29 cellular contexts compared by ENCODE assay signal in genomic region chr12:7096006-7096903, GRCh38. TPM values are rescaled to one million over a fixed set of nuclear protein-coding genes. Genes with fewer than 3 reads are reported as not detected.
A peak's percentile ranks its signal among the peaks of the same experiment; 100 is the strongest.
DNase-seq lines count a peak whose midpoint lies in the region; FAIRE-seq and TF ChIP-seq lines count a peak whose summit lies in the region.
"Had no signal": no experiment of that assay in that cellular context is flagged by ENCODE, and none has a peak within 500 bp of the region (broad histone marks: within the 10 kb centered on the region; RNA-seq: fewer than 3 reads in every experiment).

No MANE protein-coding gene starts in this region.

- no peak overlapping the region for H2BK20ac ChIP-seq in H1 (ENCODE audit: low read length)

- 92% methylated on average over 26 of the region's 26 CpGs; no CpG with 5 or more reads in 1 of the 2 experiments for WGBS in H1 (ENCODE audit: extremely low coverage in 1 of 2, insufficient coverage in 1 of 2, insufficient read length in 1 of 2, insufficient replicate concordance in 2 of 2, low coverage in 1 of 2, low lambda C conversion rate in 2 of 2, missing lambda C conversion rate in 1 of 2), 2 experiments
- 80 to 86% methylated on average over 25 to 26 of the region's 26 CpGs for WGBS in lower leg skin, 2 donors

- no peak for TF ChIP-seq RAD21 in H1 (IDR thresholded peaks at IDR 0.05 in 1 of 2, conservative IDR thresholded peaks at IDR 0.05 in 1 of 2; ENCODE audit: low read depth in 2 of 2, low read length in 2 of 2)

- no peak overlapping the region for H2BK120ac ChIP-seq in H1 (replicated peaks; ENCODE audit: low read depth, low read length)

- TF ChIP-seq CTCF in H1 (IDR thresholded peaks at IDR 0.05; ENCODE audit: control extremely low read depth in 1 of 3, insufficient read depth in 1 of 3, low read depth in 1 of 3, low read length in 3 of 3), result no peak
- no peak for TF ChIP-seq CTCF in progenitor cell of endocrine pancreas (IDR thresholded peaks at IDR 0.05; ENCODE audit: unreplicated experiment)
- no peak for TF ChIP-seq CTCF in lower leg skin (IDR thresholded peaks at IDR 0.05)

- no peaks in the 10 kb centered on the region for H3K9me3 Mint-ChIP-seq in progenitor cell of endocrine pancreas (ENCODE audit: low read depth)
- H3K9me3 Mint-ChIP-seq: activated CD4-positive, alpha-beta T cell treated with anti-CD3 and anti-CD28 coated beads, Interleukin-2, amount 10 ng/mL, durations not matched to agents 7 days and 5 days; CD8-positive, alpha-beta T cell; endodermal cell; IgD-negative memory B cell; mesothelial cell of epicardium; naive B cell; stimulated activated naive B cell treated with anti-CD40 and anti-IgM and Interleukin-4, amounts not matched to agents 10 μg/mL and 1 μg/mL and 100 μg/mL, for 72 hours; T-cell had no signal

- no peak overlapping the region; the same call in 1 of the 2 replicates for H4K8ac ChIP-seq in H1 (ENCODE audit: extremely low read depth, insufficient read depth, low read length)

- intact Hi-C loops in lower leg skin (cut with DNase I; ENCODE audit: low total_unique reads), result loop anchor here (10.0 kb wide), 1 partner anchor 141 kb away; the partner anchor contains the start of gene PTPN6

- POLR2A ChIA-PET in H1 (lab: Charles Lee; ENCODE audit: partially characterized antibody), result interaction anchor here (0.6 to 5.6 kb wide), 16 partner anchors 9 to 152 kb away, joined by 3 to 42 read pairs (median 4); partner anchors contain the start of genes C12orf57, C1RL, C1S and RNU7-1

- H3K4me1 ChIP-seq in H1 (replicated peaks in 1 of 4; ENCODE audit: control insufficient read depth in 3 of 4, insufficient read depth in 4 of 4, low read length in 3 of 4), result peaks cover 0 to 9% (median 4%) of the 10 kb centered on the region in 4 experiments; a peak in 6 of 7 replicates
- H3K4me1 ChIP-seq: BE2C had no signal

- no peak for TF ChIP-seq EP300 in H1 (IDR thresholded peaks at IDR 0.05; ENCODE audit: borderline replicate concordance in 1 of 2, low read depth in 2 of 2, low read length in 2 of 2)

- FAIRE-seq in H1 (lab: Jason Lieb, UNC), result no peak
- FAIRE-seq: G401.6 had no signal

- H3K23ac ChIP-seq in H1 (ENCODE audit: insufficient read length), result no peak overlapping the region

- DNase-seq in activated effector memory CD4-positive, alpha-beta T cell treated with anti-CD3 and anti-CD28 coated beads, Interleukin-2, amount 50 U/mL, for 16 hours, result peak; percentile 6
- DNase-seq in activated effector memory CD4-positive, alpha-beta T cell treated with Interleukin-2 at 50 U/mL for 16 hours, result no peak
- DNase-seq in H1 (ENCODE audit: low read depth in 1 of 2, low spot score in 2 of 2) (no peak), progenitor cell of endocrine pancreas (ENCODE audit: low spot score, unreplicated experiment) (no peak), lower leg skin (ENCODE audit: low spot score in 2 of 2) (no peak), NCI-H510A (lab: John Stamatoyannopoulos, UW) (no peak), Kasumi-1 (lab: John Stamatoyannopoulos, UW) (no peak)
- DNase-seq: ACHN; activated CD4-positive, alpha-beta T cell treated with anti-CD3 and anti-CD28 coated beads, Interleukin-2, amount 10 ng/mL, durations not matched to agents 7 days and 5 days; activated naive CD4-positive, alpha-beta T cell; activated T-cell treated with anti-CD3 and anti-CD28 coated beads, Interleukin-2, amount 50 U/mL, for 48 hours; BE2C; CD8-positive, alpha-beta T cell; central memory CD4-positive, alpha-beta T cell; endodermal cell; glutamatergic neuron; left ventricle myocardium superior; naive B cell; NCI-H1694; occipital lobe; OCI-M1; stimulated activated naive B cell treated with anti-CD40 and anti-IgM and Interleukin-4, amounts not matched to agents 10 μg/mL and 1 μg/mL and 100 μg/mL, for 72 hours; T-cell had no signal

- H4K91ac ChIP-seq in H1 (replicated peaks; ENCODE audit: insufficient read length, low read length), result no peak overlapping the region

- no peaks in the 10 kb centered on the region for H3K27me3 ChIP-seq in H1 (replicated peaks in 1 of 4; ENCODE audit: control insufficient read depth in 3 of 4, extremely low read depth in 1 of 4, insufficient read depth in 3 of 4, low read length in 3 of 4)
- H3K27me3 ChIP-seq: adrenal gland had no signal

- peaks cover 9% of the 10 kb centered on the region for H3K36me3 Mint-ChIP-seq in progenitor cell of endocrine pancreas (ENCODE audit: insufficient read depth)
- H3K36me3 Mint-ChIP-seq: naive B cell had no signal

- no peaks in the 10 kb centered on the region for H3K79me1 ChIP-seq in H1 (ENCODE audit: low read depth, low read length)

- TF ChIP-seq POLR2A in H1 (IDR thresholded peaks at IDR 0.05; ENCODE audit: control extremely low read depth in 1 of 2, low read depth in 2 of 2, low read length in 2 of 2) (0 out of 3 replicates have a peak, but pooled peaks of 1 of the 2 experiments have one; percentile 41), lower leg skin (IDR thresholded peaks at IDR 0.05) (no peak)

- H3K36me3 ChIP-seq in H1 (ENCODE audit: control insufficient read depth in 2 of 4, insufficient read depth in 4 of 4, low read length in 3 of 4), result peaks cover 0 to 11% (median 2%) of the 10 kb centered on the region in 4 experiments; a peak in 3 of 8 replicates
- H3K36me3 ChIP-seq: BE2C had no signal

- peaks cover 18% of the 10 kb centered on the region for H3K27me3 Mint-ChIP-seq in progenitor cell of endocrine pancreas
- H3K27me3 Mint-ChIP-seq: IgD-negative memory B cell, naive B cell, T-cell had no signal

- H3K79me2 ChIP-seq in H1 (ENCODE audit: control insufficient read depth in 1 of 2, insufficient read depth in 2 of 2, low read length in 2 of 2), result no peaks in the 10 kb centered on the region

- H3K23me2 ChIP-seq in H1 (ENCODE audit: low read depth, low read length), result peaks cover 1% of the 10 kb centered on the region; the same call in 1 of the 2 replicates

- H3K9ac ChIP-seq in H1 (replicated peaks in 1 of 4; ENCODE audit: extremely low read depth in 1 of 4, low read depth in 3 of 4, low read length in 3 of 4), result no peak overlapping the region

- H3K4ac ChIP-seq in H1 (replicated peaks; ENCODE audit: insufficient read length, low read depth, low read length), result no peak overlapping the region

- no peak overlapping the region for H2AFZ ChIP-seq in H1 (ENCODE audit: low read length)

- 0 out of 2 replicates have a peak overlapping the region, but pooled peaks have one; percentile 24 for H2BK5ac ChIP-seq in H1 (ENCODE audit: low read depth, low read length)

- peak overlapping the region; percentile 25 for H3K27ac Mint-ChIP-seq in progenitor cell of endocrine pancreas
- H3K27ac Mint-ChIP-seq: activated CD4-positive, alpha-beta T cell treated with anti-CD3 and anti-CD28 coated beads, Interleukin-2, amount 10 ng/mL, durations not matched to agents 7 days and 5 days; CD8-positive, alpha-beta T cell; IgD-negative memory B cell; mesothelial cell of epicardium; stimulated activated naive B cell treated with anti-CD40 and anti-IgM and Interleukin-4, amounts not matched to agents 10 μg/mL and 1 μg/mL and 100 μg/mL, for 72 hours had no signal

- no peaks in the 10 kb centered on the region for H3K9me3 ChIP-seq in H1 (ENCODE audit: insufficient read depth in 2 of 2, low read depth in 1 of 2, low read length in 1 of 2)
- H3K9me3 ChIP-seq: adrenal gland, BE2C had no signal

- no peak overlapping the region; the same call in 1 of the 2 replicates for H3K27ac ChIP-seq in H1 (ENCODE audit: low read depth, low read length)
- H3K27ac ChIP-seq: adrenal gland, skin epidermis had no signal

- peaks cover 4% of the 10 kb centered on the region for H3K4me1 Mint-ChIP-seq in progenitor cell of endocrine pancreas (ENCODE audit: low read depth)

- CTCF ChIA-PET in H1 (lab: Charles Lee; ENCODE audit: partially characterized antibody), result interaction anchor here (0.5 to 2.2 kb wide), 17 partner anchors 10 to 710 kb away, joined by 3 to 17 read pairs (median 4); partner anchors contain the start of genes C12orf57, C1RL, C1S and LPCAT3

- 0 out of 2 replicates have a peak overlapping the region, but pooled peaks have one; percentile 65 for H2AK5ac ChIP-seq in H1 (ENCODE audit: low read depth, low read length)

- no peak overlapping the region for H2BK12ac ChIP-seq in H1 (ENCODE audit: low read depth, low read length)

- H4K5ac ChIP-seq in H1 (ENCODE audit: insufficient read length, low read depth, low read length), result no peak overlapping the region

- no peak overlapping the region for H3K4me3 Mint-ChIP-seq in progenitor cell of endocrine pancreas (ENCODE audit: low read depth)
- H3K4me3 Mint-ChIP-seq: activated CD4-positive, alpha-beta T cell treated with anti-CD3 and anti-CD28 coated beads, Interleukin-2, amount 10 ng/mL, durations not matched to agents 7 days and 5 days; CD8-positive, alpha-beta T cell; endodermal cell; mesothelial cell of epicardium; naive B cell; stimulated activated naive B cell treated with anti-CD40 and anti-IgM and Interleukin-4, amounts not matched to agents 10 μg/mL and 1 μg/mL and 100 μg/mL, for 72 hours; T-cell had no signal

- H3K4me3 ChIP-seq in H1 (ENCODE audit: extremely low read depth in 1 of 4, insufficient read depth in 2 of 4, low read depth in 3 of 4, low read length in 4 of 4) (no peak overlapping the region), lower leg skin (ENCODE audit: low read depth, poor library complexity, severe bottlenecking) (no peak overlapping the region)
- H3K4me3 ChIP-seq: adrenal gland, skin epidermis had no signal

- peaks cover 0 to 3% of the 10 kb centered on the region in 2 experiments for H4K20me1 ChIP-seq in H1 (replicated peaks in 1 of 2; ENCODE audit: control insufficient read depth in 1 of 2, insufficient read depth in 2 of 2, low read length in 2 of 2)

- 0 out of 2 replicates have a peak overlapping the region, but pooled peaks have one; percentile 29 for H2BK15ac ChIP-seq in H1 (ENCODE audit: low read length)

- no peak overlapping the region for H3K14ac ChIP-seq in H1 (ENCODE audit: insufficient read length)

- no peak overlapping the region for H3K4me2 ChIP-seq in H1 (ENCODE audit: insufficient read depth in 1 of 2, low read depth in 2 of 2, low read length in 2 of 2)

- H3K56ac ChIP-seq in H1 (replicated peaks; ENCODE audit: insufficient read length, low read depth, low read length), result no peak overlapping the region

- no peak overlapping the region; the same call in 1 of the 2 replicates for H3K18ac ChIP-seq in H1 (ENCODE audit: extremely low read depth, low read length)

RNA-seq across cellular contexts. Expression of gene C1R, which starts 4.0 kb away (rescaled TPM):
- 6.9 and 7.7 TPM in 2 replicates for total RNA-seq in H1 (2021; fragmentation: NEBNext Ultra II Directional; extraction: Animal tissue kit (Norgen Biotek cat#: 25700))
- 16.3 and 19.3 TPM in 2 replicates for polyA plus RNA-seq in H1 (2011; rRNA removed)
- 18.6 TPM for polyA plus RNA-seq in H1 (2011; cell fraction: cytosol; rRNA removed)
- 26.5 TPM for polyA plus RNA-seq in H1 (2011; cell fraction: nucleus; rRNA removed)
- polyA plus RNA-seq in H1 (2012, experiment 1 of 2), result 7.2 to 11.4 TPM (median 9.5 TPM) in 4 replicates
- polyA plus RNA-seq in H1 (2012, experiment 2 of 2), result 7.6 TPM
- 9.3 TPM for polyA plus RNA-seq in H1 (2013, experiment 1 of 2)
- polyA plus RNA-seq in H1 (2013, experiment 2 of 2), result 7.6 TPM
- 12.8 and 12.9 TPM in 2 replicates for polyA minus RNA-seq in H1 (2011; rRNA and poly(A)+ RNA removed)
- polyA minus RNA-seq in H1 (2011; cell fraction: cytosol; rRNA and poly(A)+ RNA removed), result 3.0 TPM
- polyA minus RNA-seq in H1 (2011; cell fraction: nucleus; rRNA and poly(A)+ RNA removed), result 5.2 TPM
- 10.2 and 10.3 TPM in 2 replicates for total RNA-seq in progenitor cell of endocrine pancreas
- 100 to 1,000 TPM in 1 of 4 donors, 10 to 100 TPM in 3; 65.0 to 259 (median 84.7) TPM for total RNA-seq in lower leg skin
- polyA plus RNA-seq: IgD-negative memory B cell had no signal

RNA-seq across cellular contexts. Expression of gene C1RL, which starts 12.8 kb away (rescaled TPM):
- 11.4 and 14.7 TPM in 2 replicates for total RNA-seq in H1 (2021; fragmentation: NEBNext Ultra II Directional; extraction: Animal tissue kit (Norgen Biotek cat#: 25700))
- polyA plus RNA-seq in H1 (2011; rRNA removed), result 15.5 and 16.7 TPM in 2 replicates
- polyA plus RNA-seq in H1 (2011; cell fraction: cytosol; rRNA removed), result 14.0 TPM
- 18.4 TPM for polyA plus RNA-seq in H1 (2011; cell fraction: nucleus; rRNA removed)
- 8.1 to 14.1 TPM (median 12.9 TPM) in 4 replicates for polyA plus RNA-seq in H1 (2012, experiment 1 of 2)
- 8.0 TPM for polyA plus RNA-seq in H1 (2012, experiment 2 of 2)
- polyA plus RNA-seq in H1 (2013, experiment 1 of 2), result 11.8 TPM
- 16.2 TPM for polyA plus RNA-seq in H1 (2013, experiment 2 of 2)
- 17.1 and 17.6 TPM in 2 replicates for polyA minus RNA-seq in H1 (2011; rRNA and poly(A)+ RNA removed)
- polyA minus RNA-seq in H1 (2011; cell fraction: cytosol; rRNA and poly(A)+ RNA removed), result 13.9 TPM
- 15.1 TPM for polyA minus RNA-seq in H1 (2011; cell fraction: nucleus; rRNA and poly(A)+ RNA removed)
- total RNA-seq in progenitor cell of endocrine pancreas (95.9 and 105 TPM in 2 replicates), lower leg skin (10 to 100 TPM; 38.1 to 42.3 (median 40.4) TPM)

RNA-seq across cellular contexts. Expression of gene RBP5, which starts 32.4 kb away (rescaled TPM):
- 0.67 and 1.9 TPM in 2 replicates for total RNA-seq in H1 (2021; fragmentation: NEBNext Ultra II Directional; extraction: Animal tissue kit (Norgen Biotek cat#: 25700))
- 1.1 and 1.2 TPM in 2 replicates for polyA plus RNA-seq in H1 (2011; rRNA removed)
- 2.9 TPM for polyA plus RNA-seq in H1 (2011; cell fraction: cytosol; rRNA removed)
- polyA plus RNA-seq in H1 (2011; cell fraction: nucleus; rRNA removed), result 6.5 TPM
- polyA plus RNA-seq in H1 (2012, experiment 1 of 2), result 1.5 to 3.5 TPM (median 2.8 TPM) in 4 replicates
- polyA plus RNA-seq in H1 (2012, experiment 2 of 2), result 0.70 TPM
- polyA plus RNA-seq in H1 (2013, experiment 1 of 2), result 1.1 TPM
- polyA plus RNA-seq in H1 (2013, experiment 2 of 2), result 0.90 TPM
- 1.4 and 3.5 TPM in 2 replicates for polyA minus RNA-seq in H1 (2011; rRNA and poly(A)+ RNA removed)
- not detected for polyA minus RNA-seq in H1 (2011; cell fraction: cytosol; rRNA and poly(A)+ RNA removed)
- 3.3 TPM for polyA minus RNA-seq in H1 (2011; cell fraction: nucleus; rRNA and poly(A)+ RNA removed)
- total RNA-seq in progenitor cell of endocrine pancreas (5.8 and 7.6 TPM in 2 replicates), lower leg skin (1 to 10 TPM in 1 of 4 donors, under 1 TPM in 1, not detected in 2; 0.26 to 2.5 TPM)
- total RNA-seq: CD8-positive, alpha-beta T cell; NCI-H460; occipital lobe had no signal
- polyA plus RNA-seq: IgD-negative memory B cell had no signal

RNA-seq across cellular contexts. Expression of gene CLSTN3, which starts 33.9 kb away (rescaled TPM):
- total RNA-seq in H1 (2021; fragmentation: NEBNext Ultra II Directional; extraction: Animal tissue kit (Norgen Biotek cat#: 25700)), result 19.9 and 20.4 TPM in 2 replicates
- polyA plus RNA-seq in H1 (2011; rRNA removed), result 26.3 and 43.9 TPM in 2 replicates
- polyA plus RNA-seq in H1 (2011; cell fraction: cytosol; rRNA removed), result 29.3 TPM
- 56.8 TPM for polyA plus RNA-seq in H1 (2011; cell fraction: nucleus; rRNA removed)
- 13.4 to 23.8 TPM (median 20.6 TPM) in 4 replicates for polyA plus RNA-seq in H1 (2012, experiment 1 of 2)
- 16.7 TPM for polyA plus RNA-seq in H1 (2012, experiment 2 of 2)
- polyA plus RNA-seq in H1 (2013, experiment 1 of 2), result 41.1 TPM
- 32.6 TPM for polyA plus RNA-seq in H1 (2013, experiment 2 of 2)
- 41.2 and 41.6 TPM in 2 replicates for polyA minus RNA-seq in H1 (2011; rRNA and poly(A)+ RNA removed)
- polyA minus RNA-seq in H1 (2011; cell fraction: cytosol; rRNA and poly(A)+ RNA removed), result 27.0 TPM
- polyA minus RNA-seq in H1 (2011; cell fraction: nucleus; rRNA and poly(A)+ RNA removed), result 31.5 TPM
- total RNA-seq in progenitor cell of endocrine pancreas (202 and 204 TPM in 2 replicates), lower leg skin (10 to 100 TPM; 22.1 to 41.1 (median 31.7) TPM)

RNA-seq across cellular contexts. Expression of gene C1S, which starts 35.7 kb away (rescaled TPM):
- 5.0 and 7.3 TPM in 2 replicates for total RNA-seq in H1 (2021; fragmentation: NEBNext Ultra II Directional; extraction: Animal tissue kit (Norgen Biotek cat#: 25700))
- polyA plus RNA-seq in H1 (2011; rRNA removed), result 3.5 and 4.4 TPM in 2 replicates
- 5.3 TPM for polyA plus RNA-seq in H1 (2011; cell fraction: cytosol; rRNA removed)
- 8.3 TPM for polyA plus RNA-seq in H1 (2011; cell fraction: nucleus; rRNA removed)
- polyA plus RNA-seq in H1 (2012, experiment 1 of 2), result 6.8 to 8.0 TPM (median 7.2 TPM) in 4 replicates
- polyA plus RNA-seq in H1 (2012, experiment 2 of 2), result 1.6 TPM
- 7.8 TPM for polyA plus RNA-seq in H1 (2013, experiment 1 of 2)
- 8.1 TPM for polyA plus RNA-seq in H1 (2013, experiment 2 of 2)
- 5.7 and 6.4 TPM in 2 replicates for polyA minus RNA-seq in H1 (2011; rRNA and poly(A)+ RNA removed)
- 1.1 TPM for polyA minus RNA-seq in H1 (2011; cell fraction: cytosol; rRNA and poly(A)+ RNA removed)
- 7.2 TPM for polyA minus RNA-seq in H1 (2011; cell fraction: nucleus; rRNA and poly(A)+ RNA removed)
- total RNA-seq in progenitor cell of endocrine pancreas, result 4.1 and 4.8 TPM in 2 replicates
- 100 to 1,000 TPM in 1 of 4 donors, 10 to 100 TPM in 3; 52.6 to 187 (median 59.3) TPM for total RNA-seq in lower leg skin
- polyA plus RNA-seq: IgD-negative memory B cell had no signal
